Comparison of ENCODE assay signal across 8 cellular contexts in genomic region chr16:88784856-88785105, GRCh38. TPM values are rescaled to one million over a fixed set of nuclear protein-coding genes. Genes with fewer than 3 reads are reported as not detected.
DNase-seq lines count a peak whose midpoint lies in the region; ATAC-seq, FAIRE-seq and TF ChIP-seq lines count a peak whose summit lies in the region.

No MANE protein-coding gene starts in this region.

- H3K4me3 ChIP-seq in bronchial epithelial cell (ENCODE audit: low read depth, low read length) (peak overlapping the region; percentile 47), lung (peak overlapping the region; percentile 81), uterus (peak overlapping the region; percentile 44 to 97)

- TF ChIP-seq CTCF in bronchial epithelial cell (IDR thresholded peaks at IDR 0.05; ENCODE audit: insufficient read depth, low read length, severe bottlenecking) (no peak), lung (IDR thresholded peaks at IDR 0.05; ENCODE audit: control extremely low read depth, extremely low read depth) (no peak), uterus (IDR thresholded peaks at IDR 0.05) (peak in 1 of 4 experiments; percentile 3)

- no peak for TF ChIP-seq POLR2A in uterus (IDR thresholded peaks at IDR 0.05)

- FAIRE-seq in bronchial epithelial cell (lab: Jason Lieb, UNC): no peak

- no peak overlapping the region for H3K4me3 Mint-ChIP-seq in activated T-cell treated with anti-CD3 and anti-CD28 coated beads, Interleukin-2, amount 50 U/mL, for 4 hours

- peaks cover 45% of the 10 kb centered on the region for H3K4me1 Mint-ChIP-seq in activated T-cell treated with anti-CD3 and anti-CD28 coated beads, Interleukin-2, amount 50 U/mL, for 4 hours (ENCODE audit: low read depth)

- WGBS in lung, 2 donors: 0% methylated on average over 9 to 32 of the region's 32 CpGs

- H3K36me3 Mint-ChIP-seq in activated T-cell treated with anti-CD3 and anti-CD28 coated beads, Interleukin-2, amount 50 U/mL, for 4 hours (ENCODE audit: insufficient read depth): no peaks in the 10 kb centered on the region

- no peaks in the 10 kb centered on the region for H3K27me3 ChIP-seq in bronchial epithelial cell (ENCODE audit: control insufficient read depth, insufficient read depth, low read length)
- no peaks in the 10 kb centered on the region for H3K27me3 ChIP-seq in lung (ENCODE audit: control insufficient read depth, insufficient read depth)
- H3K27me3 ChIP-seq in uterus: no peaks in the 10 kb centered on the region

- ATAC-seq in activated T-cell treated with anti-CD3 and anti-CD28 coated beads, Interleukin-2, amount 50 U/mL, for 4 hours: peak; percentile 2 to 4
- peak; percentile 21 for ATAC-seq in lung (ENCODE audit: insufficient read depth, low FRiP score)
- ATAC-seq in HG03196 (IDR thresholded peaks at IDR 0.05; ENCODE audit: unreplicated experiment): no peak

- DNase-seq in activated T-cell treated with anti-CD3 and anti-CD28 coated beads, Interleukin-2, amount 50 U/mL, for 4 hours: no peak
- DNase-seq in activated T-cell treated with anti-CD3 and anti-CD28 coated beads, Interleukin-2, amount 50 U/mL, for 48 hours: no peak
- DNase-seq in bronchial epithelial cell (ENCODE audit: low read depth): no peak
- DNase-seq in lung (ENCODE audit: low spot score): no peak
- DNase-seq in uterus: no peak
- DNase-seq in cortex of kidney (lab: John Stamatoyannopoulos, UW): no peak
- DNase-seq in activated CD8-positive, alpha-beta memory T cell treated with anti-CD3 and anti-CD28 coated beads, Interleukin-2, amount 50 U/mL, for 48 hours: no peak

- H3K9me3 ChIP-seq in lung (ENCODE audit: control insufficient read depth in 2 of 2, insufficient read depth in 1 of 2, low read length in 1 of 2) (no peaks in the 10 kb centered on the region), uterus (no peaks in the 10 kb centered on the region)

- intact Hi-C loops in uterus (cut with DNase I; ENCODE audit: low total_unique reads): loop anchor here (5.0 kb wide), 1 partner anchor 42 kb away; no protein-coding TSS in a partner anchor

- H3K4me1 ChIP-seq in lung (ENCODE audit: control insufficient read depth in 2 of 2, insufficient read depth in 2 of 2, low read length in 2 of 2) (peaks cover 0 to 19% of the 10 kb centered on the region in 2 donors), uterus (peaks cover 0 to 4% of the 10 kb centered on the region in 2 donors)

- H3K9me3 Mint-ChIP-seq in activated T-cell treated with anti-CD3 and anti-CD28 coated beads, Interleukin-2, amount 50 U/mL, for 4 hours: no peaks in the 10 kb centered on the region

- H3K27me3 Mint-ChIP-seq in activated T-cell treated with anti-CD3 and anti-CD28 coated beads, Interleukin-2, amount 50 U/mL, for 4 hours (ENCODE audit: low read depth): no peaks in the 10 kb centered on the region

- H3K36me3 ChIP-seq in bronchial epithelial cell (ENCODE audit: control insufficient read depth, insufficient read depth, low read length) (peaks cover 3% of the 10 kb centered on the region), lung (ENCODE audit: control insufficient read depth in 2 of 2, insufficient read depth in 2 of 2, low read length in 2 of 2) (peaks cover 0 to 2% of the 10 kb centered on the region in 2 donors), uterus (no peaks in the 10 kb centered on the region)

- H3K27ac ChIP-seq in lung (ENCODE audit: low read depth in 1 of 2, low read length in 1 of 2): peak overlapping the region; percentile 79 to 96
- H3K27ac ChIP-seq in uterus: peak overlapping the region; percentile 82 to 97

RNA-seq across cellular contexts. Expression of gene PIEZO1, which starts 0.2 kb away (rescaled TPM):
- total RNA-seq in activated T-cell treated with anti-CD3 and anti-CD28 coated beads, Interleukin-2, amount 50 U/mL, for 4 hours: 100 to 1,000 TPM; 116 to 171 (median 139) TPM
- 98.2 and 224 TPM in 2 replicates for total RNA-seq in bronchial epithelial cell
- total RNA-seq in lung: 100 to 1,000 TPM; 113 to 200 TPM
- 100 to 1,000 TPM; 180 to 207 TPM for polyA plus RNA-seq in lung
- total RNA-seq in uterus: 100 to 1,000 TPM in 2 of 4 donors, 10 to 100 TPM in 2; 62.3 to 161 (median 123) TPM

RNA-seq across cellular contexts. Expression of gene CDT1, which starts 18.8 kb away (rescaled TPM):
- 10 to 100 TPM; 81.0 to 96.4 (median 87.2) TPM for total RNA-seq in activated T-cell treated with anti-CD3 and anti-CD28 coated beads, Interleukin-2, amount 50 U/mL, for 4 hours
- total RNA-seq in bronchial epithelial cell: 0.26 TPM in 2 replicates
- 1 to 10 TPM; 3.0 to 5.8 TPM for total RNA-seq in lung
- polyA plus RNA-seq in lung: 1 to 10 TPM; 2.0 to 3.6 TPM
- 1 to 10 TPM in 1 of 4 donors, under 1 TPM in 1, not detected in 2; 0.34 to 6.6 TPM for total RNA-seq in uterus

RNA-seq across cellular contexts. Expression of gene APRT, which starts 26.9 kb away (rescaled TPM):
- 100 to 1,000 TPM; 534 to 566 (median 566) TPM for total RNA-seq in activated T-cell treated with anti-CD3 and anti-CD28 coated beads, Interleukin-2, amount 50 U/mL, for 4 hours
- total RNA-seq in bronchial epithelial cell (153 and 154 TPM in 2 replicates), lung (100 to 1,000 TPM in 1 of 2 donors, 10 to 100 TPM in 1; 44.2 to 196 TPM), uterus (10 to 100 TPM; 32.5 to 82.2 (median 56.3) TPM)
- 100 to 1,000 TPM; 157 to 260 TPM for polyA plus RNA-seq in lung

Comparison
In these comparisons a context has a peak if more than half of its experiments do, and no peak if none do; other contexts are left out.
1. RNA of gene CDT1, which starts 18.8 kb away (total RNA-seq): 81.0 to 96.4 TPM in activated T-cell treated with anti-CD3 and anti-CD28 coated beads, Interleukin-2, amount 50 U/mL, for 4 hours; 3.0 to 5.8 TPM in lung, 0.34 to 6.6 TPM in uterus and 0.26 TPM in bronchial epithelial cell; every median in the first group is over 10 times any median in the second.
2. Peak in every context shown above with its lines, with median percentiles within 50 percentile points of each other: H3K4me3 ChIP-seq.